8 cellular contexts compared by ENCODE assay signal in the genomic region with DNA sequence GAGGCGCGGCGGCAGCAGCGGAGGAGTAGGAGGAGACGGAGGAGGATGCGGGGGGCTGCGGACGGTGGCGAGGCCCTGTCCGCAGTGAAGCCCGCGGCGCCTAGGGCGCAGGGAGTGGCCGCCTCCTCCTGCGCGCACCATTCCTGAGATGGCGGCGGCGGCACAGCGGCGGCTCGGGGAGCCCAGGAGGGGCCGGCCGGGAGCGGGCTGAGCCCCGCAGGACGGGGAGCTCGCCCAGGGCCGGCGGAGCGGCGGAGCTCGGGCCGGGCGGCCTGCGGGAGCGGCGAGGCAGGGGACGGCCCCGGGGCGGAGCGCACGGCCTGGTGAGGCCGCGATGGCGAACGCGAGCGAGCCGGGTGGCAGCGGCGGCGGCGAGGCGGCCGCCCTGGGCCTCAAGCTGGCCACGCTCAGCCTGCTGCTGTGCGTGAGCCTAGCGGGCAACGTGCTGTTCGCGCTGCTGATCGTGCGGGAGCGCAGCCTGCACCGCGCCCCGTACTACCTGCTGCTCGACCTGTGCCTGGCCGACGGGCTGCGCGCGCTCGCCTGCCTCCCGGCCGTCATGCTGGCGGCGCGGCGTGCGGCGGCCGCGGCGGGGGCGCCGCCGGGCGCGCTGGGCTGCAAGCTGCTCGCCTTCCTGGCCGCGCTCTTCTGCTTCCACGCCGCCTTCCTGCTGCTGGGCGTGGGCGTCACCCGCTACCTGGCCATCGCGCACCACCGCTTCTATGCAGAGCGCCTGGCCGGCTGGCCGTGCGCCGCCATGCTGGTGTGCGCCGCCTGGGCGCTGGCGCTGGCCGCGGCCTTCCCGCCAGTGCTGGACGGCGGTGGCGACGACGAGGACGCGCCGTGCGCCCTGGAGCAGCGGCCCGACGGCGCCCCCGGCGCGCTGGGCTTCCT. TPM values are rescaled to one million over a fixed set of nuclear protein-coding genes. Genes with fewer than 3 reads are reported as not detected.
DNase-seq lines count a peak whose midpoint lies in the region; ATAC-seq and FAIRE-seq lines count a peak whose summit lies in the region.

A gene with protein sequence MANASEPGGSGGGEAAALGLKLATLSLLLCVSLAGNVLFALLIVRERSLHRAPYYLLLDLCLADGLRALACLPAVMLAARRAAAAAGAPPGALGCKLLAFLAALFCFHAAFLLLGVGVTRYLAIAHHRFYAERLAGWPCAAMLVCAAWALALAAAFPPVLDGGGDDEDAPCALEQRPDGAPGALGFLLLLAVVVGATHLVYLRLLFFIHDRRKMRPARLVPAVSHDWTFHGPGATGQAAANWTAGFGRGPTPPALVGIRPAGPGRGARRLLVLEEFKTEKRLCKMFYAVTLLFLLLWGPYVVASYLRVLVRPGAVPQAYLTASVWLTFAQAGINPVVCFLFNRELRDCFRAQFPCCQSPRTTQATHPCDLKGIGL (plus strand): TSS at position 140 of the 894 bp plus-strand sequence. CDS start 195 bp downstream, at position 335.

- peak; percentile 65 for ATAC-seq in naive thymus-derived CD4-positive, alpha-beta T cell
- no peak for ATAC-seq in GM18511 (IDR thresholded peaks at IDR 0.05; ENCODE audit: unreplicated experiment)

- H3K27ac Mint-ChIP-seq in naive thymus-derived CD4-positive, alpha-beta T cell = no peak within 1 kb of the TSS

- CTCF ChIA-PET in naive thymus-derived CD4-positive, alpha-beta T cell (lab: Charles Lee) = no interaction called here

- peak within 1 kb of the TSS; percentile 29 to 90 (median 79) for H3K4me3 Mint-ChIP-seq in naive thymus-derived CD4-positive, alpha-beta T cell

- H3K36me3 ChIP-seq in esophagus (ENCODE audit: control insufficient read depth in 2 of 2, insufficient read depth in 2 of 2, low read length in 1 of 2) = no peaks in the 10 kb centered on the region
- H3K36me3 ChIP-seq in naive thymus-derived CD4-positive, alpha-beta T cell (ENCODE audit: control insufficient read depth in 2 of 3, insufficient read depth in 3 of 3, low read length in 3 of 3) = no peaks in the 10 kb centered on the region

- peaks cover 4% of the 10 kb centered on the region in 2 donors for H3K4me1 ChIP-seq in esophagus (ENCODE audit: control insufficient read depth in 2 of 2, insufficient read depth in 2 of 2, low read length in 1 of 2)
- peaks cover 0 to 5% of the 10 kb centered on the region in 2 donors for H3K4me1 ChIP-seq in naive thymus-derived CD4-positive, alpha-beta T cell (ENCODE audit: control insufficient read depth in 2 of 2, insufficient read depth in 2 of 2, low read length in 2 of 2)

- H3K27me3 ChIP-seq in esophagus (ENCODE audit: control insufficient read depth in 1 of 2, insufficient read depth in 2 of 2, low read length in 2 of 2) = no peaks in the 10 kb centered on the region
- H3K27me3 ChIP-seq in naive thymus-derived CD4-positive, alpha-beta T cell (ENCODE audit: control insufficient read depth in 2 of 2, insufficient read depth in 2 of 2, low read length in 2 of 2) = peaks cover 0 to 6% of the 10 kb centered on the region in 2 donors

- WGBS in esophagus, 2 donors = 1% methylated on average over 45 to 131 of the region's 131 CpGs

- peaks cover 0 to 8% (median 0%) of the 10 kb centered on the region in 5 donors for H3K36me3 Mint-ChIP-seq in naive thymus-derived CD4-positive, alpha-beta T cell

- H3K9me3 ChIP-seq in esophagus (ENCODE audit: control insufficient read depth in 2 of 2, insufficient read depth in 1 of 2, low read depth in 1 of 2, low read length in 1 of 2) = no peaks in the 10 kb centered on the region
- H3K9me3 ChIP-seq in naive thymus-derived CD4-positive, alpha-beta T cell (ENCODE audit: control insufficient read depth in 2 of 3, low read length in 3 of 3) = no peaks in the 10 kb centered on the region

- no peak within 1 kb of the TSS for H3K27ac ChIP-seq in esophagus (ENCODE audit: low read depth in 2 of 2, low read length in 1 of 2)
- no peak within 1 kb of the TSS for H3K27ac ChIP-seq in naive thymus-derived CD4-positive, alpha-beta T cell (ENCODE audit: low read depth, low read length)

- peaks cover 0 to 15% (median 13%) of the 10 kb centered on the region in 7 donors for H3K4me1 Mint-ChIP-seq in naive thymus-derived CD4-positive, alpha-beta T cell

- peak within 1 kb of the TSS; percentile 70 to 80 for H3K4me3 ChIP-seq in esophagus (ENCODE audit: low read depth in 1 of 2, low read length in 2 of 2)
- peak within 1 kb of the TSS; percentile 38 for H3K4me3 ChIP-seq in naive thymus-derived CD4-positive, alpha-beta T cell (ENCODE audit: low read length)

- no peak for FAIRE-seq in RCC 7860 (lab: Jason Lieb, UNC)

- intact Hi-C loops in naive thymus-derived CD4-positive, alpha-beta T cell (cut with micrococcal nuclease) = loop anchor here in 1 of 2 donors (5.0 kb wide), 1 partner anchor 33 kb away; a partner anchor contains a TSS

- DNase-seq in SIG-M5 treated with dmso at 0.1 percent for 504 hours (lab: John Stamatoyannopoulos, UW; ENCODE audit: unreplicated experiment) (peak; percentile 12), SIG-M5 (lab: John Stamatoyannopoulos, UW) (no peak), NCI-H446 treated with DMSO at 0.1 percent for 48 hours (lab: John Stamatoyannopoulos, UW) (no peak), RCC 7860 (ENCODE audit: low spot score) (no peak)
- DNase-seq in activated CD4-positive, CD25-positive, alpha-beta regulatory T cell treated with anti-CD3 and anti-CD28 coated beads, Interleukin-2, amount 50 U/mL, for 72 hours = peak; percentile 42
- DNase-seq in naive thymus-derived CD4-positive, alpha-beta T cell = peak in 5 of 9 donors; percentile 16 to 42 (median 24)

- H3K9me3 Mint-ChIP-seq in naive thymus-derived CD4-positive, alpha-beta T cell = no peaks in the 10 kb centered on the region

- peaks cover 33 to 73% (median 41%) of the 10 kb centered on the region in 5 donors for H3K27me3 Mint-ChIP-seq in naive thymus-derived CD4-positive, alpha-beta T cell

- POLR2A ChIA-PET in naive thymus-derived CD4-positive, alpha-beta T cell (lab: Charles Lee) = no interaction called here

RNA-seq across cellular contexts. Expression of the gene that starts here (rescaled TPM):
- 1 to 10 TPM; 1.4 to 3.2 TPM for polyA plus RNA-seq in esophagus
- total RNA-seq in naive thymus-derived CD4-positive, alpha-beta T cell = 1 to 10 TPM in 1 of 5 experiments, under 1 TPM in 1, not detected in 3; 0.24 to 4.7 TPM
- polyA plus RNA-seq in naive thymus-derived CD4-positive, alpha-beta T cell = under 1 TPM in 1 of 2 donors, not detected in 1; 0.60 TPM

Comparison
In these comparisons a context has a peak if more than half of its experiments do, and no peak if none do; other contexts are left out.
1. DNase-seq: peak in SIG-M5 treated with dmso at 0.1 percent for 504 hours (single experiment), activated CD4-positive, CD25-positive, alpha-beta regulatory T cell treated with anti-CD3 and anti-CD28 coated beads, Interleukin-2, amount 50 U/mL, for 72 hours (single experiment) and naive thymus-derived CD4-positive, alpha-beta T cell (5 of 9); none in SIG-M5 (single experiment), NCI-H446 treated with DMSO at 0.1 percent for 48 hours (single experiment) and RCC 7860 (single experiment).